18 cellular contexts compared by ENCODE assay signal in genomic region chr7:151377406-151377805, GRCh38. TPM values are rescaled to one million over a fixed set of nuclear protein-coding genes. Genes with fewer than 3 reads are reported as not detected.
"Had no signal": no experiment of that assay in that cellular context is flagged by ENCODE, and none has a peak within 500 bp of the region (broad histone marks: within the 10 kb centered on the region; RNA-seq: fewer than 3 reads in every experiment).

No MANE protein-coding gene starts in this region.

- H3K4me2 ChIP-seq: hepatocyte had no signal

- ATAC-seq: effector memory CD8-positive, alpha-beta T cell; stimulated activated naive CD8-positive, alpha-beta T cell treated with anti-CD3 and anti-CD28 coated beads, Interleukin-15, Interleukin-2, amounts not matched to agents 100 U/mL and 50 U/mL, for 24 hours had no signal

- H3K4me3 Mint-ChIP-seq: activated naive CD8-positive, alpha-beta T cell; effector memory CD8-positive, alpha-beta T cell; mesothelial cell of epicardium had no signal

- H3K4me1 Mint-ChIP-seq: mesothelial cell of epicardium had no signal

- H2AFZ ChIP-seq: hepatocyte had no signal

- H3K27me3 Mint-ChIP-seq: activated naive CD8-positive, alpha-beta T cell had no signal

- H3K4me3 ChIP-seq: hepatocyte, lung, tibial nerve had no signal

- H3K9me3 ChIP-seq: tibial nerve had no signal

- H3K27ac Mint-ChIP-seq: activated naive CD8-positive, alpha-beta T cell; effector memory CD8-positive, alpha-beta T cell; mesothelial cell of epicardium had no signal

- DNase-seq: activated CD4-positive, CD25-positive, alpha-beta regulatory T cell treated with anti-CD3 and anti-CD28 coated beads, Interleukin-2, amount 50 U/mL, for 72 hours; activated CD8-positive, alpha-beta memory T cell treated with anti-CD3 and anti-CD28 coated beads for 24 hours; activated CD8-positive, alpha-beta memory T cell treated with anti-CD3 and anti-CD28 coated beads, Interleukin-2, amount 50 U/mL, for 48 hours; activated gamma-delta T cell; effector memory CD8-positive, alpha-beta T cell; stimulated activated CD4-positive, alpha-beta T cell treated with anti-CD3 and anti-CD28 coated beads, Interleukin-12 subunit alpha, Interleukin-12 subunit beta, amount 100 ng/mL, for 4 hours; stimulated activated CD4-positive, alpha-beta T cell treated with anti-CD3 and anti-CD28 coated beads, Interleukin-2, amount 100 ng/mL, for 24 hours; stimulated activated naive CD8-positive, alpha-beta T cell treated with anti-CD3 and anti-CD28 coated beads, Interleukin-15, Interleukin-2, amounts not matched to agents 100 U/mL and 50 U/mL, for 24 hours; T-helper 2 cell had no signal

- H3K27ac ChIP-seq: hepatocyte, tibial nerve, VCaP had no signal

- H3K79me2 ChIP-seq: hepatocyte had no signal

- H3K9me3 Mint-ChIP-seq: effector memory CD8-positive, alpha-beta T cell; mesothelial cell of epicardium had no signal

RNA-seq across cellular contexts. Expression of gene WDR86, which starts 32.4 kb away (rescaled TPM):
- total RNA-seq: dermis microvascular lymphatic vessel endothelial cell, osteocyte, pulmonary artery endothelial cell had no signal
